Comparison of ENCODE assay signal across 1 cellular context in genomic region chr1:34865981-34866761, GRCh38.
TF ChIP-seq lines count a peak whose summit lies in the region.

No MANE protein-coding gene starts in this region.

TF ChIP-seq in HepG2, 621 proteins besides CTCF, POLR2A, EP300 and RAD21 (continued from another document and continues in another):
- TF ChIP-seq ZNF280B (CRISPR knock-in tag; IDR thresholded peaks at IDR 0.05; ENCODE audit: borderline replicate concordance) (no peak), ZNF597 (CRISPR knock-in tag; IDR thresholded peaks at IDR 0.05) (no peak), MTA1 (CRISPR knock-in tag; IDR thresholded peaks at IDR 0.05; ENCODE audit: borderline replicate concordance) (no peak), ARNT2 (CRISPR knock-in tag; IDR thresholded peaks at IDR 0.05; ENCODE audit: low read depth) (no peak), EZH2 (conservative IDR thresholded peaks at IDR 0.05; ENCODE audit: low read depth, low read length) (no peak; the same call in 1 of the 2 replicates), ZNF263 (CRISPR knock-in tag; IDR thresholded peaks at IDR 0.05) (0 out of 2 replicates have a peak, but pooled peaks have one; percentile 27), ARNTL (CRISPR knock-in tag; IDR thresholded peaks at IDR 0.05) (no peak), E2F1 (CRISPR knock-in tag; IDR thresholded peaks at IDR 0.05) (no peak), ZUFSP (CRISPR knock-in tag; IDR thresholded peaks at IDR 0.05; ENCODE audit: borderline replicate concordance) (no peak), UBTF (CRISPR knock-in tag; IDR thresholded peaks at IDR 0.05) (peak; percentile 50; the same call in 1 of the 2 replicates), TBX2 (CRISPR knock-in tag; IDR thresholded peaks at IDR 0.05; ENCODE audit: borderline replicate concordance) (no peak), JUND (CRISPR knock-in tag; IDR thresholded peaks at IDR 0.05) (no peak), ZNF776 (CRISPR knock-in tag; IDR thresholded peaks at IDR 0.05) (no peak), ASH2L (IDR thresholded peaks at IDR 0.05; ENCODE audit: insufficient read length, low read depth, low read length) (no peak), ZNF777 (CRISPR knock-in tag; IDR thresholded peaks at IDR 0.05) (no peak), ZNF549 (CRISPR knock-in tag; IDR thresholded peaks at IDR 0.05) (no peak), ZNF678 (CRISPR knock-in tag; IDR thresholded peaks at IDR 0.05) (no peak), PHF8 (CRISPR knock-in tag; IDR thresholded peaks at IDR 0.05) (peak; percentile 51), ZIK1 (CRISPR knock-in tag; IDR thresholded peaks at IDR 0.05; ENCODE audit: borderline replicate concordance, low read depth) (no peak), ZNF605 (CRISPR knock-in tag; IDR thresholded peaks at IDR 0.05) (0 out of 2 replicates have a peak, but pooled peaks have one; percentile 34), RARG (CRISPR knock-in tag; IDR thresholded peaks at IDR 0.05; ENCODE audit: low read depth) (no peak), ZNF207 (IDR thresholded peaks at IDR 0.05; ENCODE audit: borderline replicate concordance) (no peak), ZBED4 (CRISPR knock-in tag; IDR thresholded peaks at IDR 0.05; ENCODE audit: borderline replicate concordance) (peak; percentile 72; the same call in 1 of the 2 replicates), ATF2 (CRISPR knock-in tag; IDR thresholded peaks at IDR 0.05) (no peak), ZNF382 (CRISPR knock-in tag; IDR thresholded peaks at IDR 0.05; ENCODE audit: borderline replicate concordance) (no peak), ZNF326 (CRISPR knock-in tag; IDR thresholded peaks at IDR 0.05; ENCODE audit: borderline replicate concordance) (no peak), CBX2 (IDR thresholded peaks at IDR 0.05; ENCODE audit: low read depth, low read length) (no peak), CBX2 (CRISPR knock-in tag; IDR thresholded peaks at IDR 0.05; ENCODE audit: low read depth) (no peak), ZNF138 (CRISPR knock-in tag; IDR thresholded peaks at IDR 0.05; ENCODE audit: low read depth) (no peak), HNRNPLL (IDR thresholded peaks at IDR 0.05; ENCODE audit: low read depth, low read length, poor library complexity, severe bottlenecking) (peak; percentile 46), DMAP1 (CRISPR knock-in tag; IDR thresholded peaks at IDR 0.05) (peak; percentile 56; the same call in 1 of the 2 replicates), PAWR (CRISPR knock-in tag; IDR thresholded peaks at IDR 0.05; ENCODE audit: borderline replicate concordance) (no peak), KLF16 (CRISPR knock-in tag; IDR thresholded peaks at IDR 0.05) (no peak), ZNF496 (CRISPR knock-in tag; IDR thresholded peaks at IDR 0.05; ENCODE audit: insufficient replicate concordance) (no peak), ZFP36L2 (CRISPR knock-in tag; IDR thresholded peaks at IDR 0.05) (no peak), ETV6 (CRISPR knock-in tag; conservative IDR thresholded peaks at IDR 0.05) (no peak), ZNF225 (CRISPR knock-in tag; IDR thresholded peaks at IDR 0.05) (no peak), ARID5B (CRISPR knock-in tag; IDR thresholded peaks at IDR 0.05) (peak; percentile 51; the same call in 1 of the 2 replicates), HDAC6 (IDR thresholded peaks at IDR 0.05; ENCODE audit: low read depth, low read length) (no peak), ZFYVE20 (CRISPR knock-in tag; IDR thresholded peaks at IDR 0.05; ENCODE audit: borderline replicate concordance, low read depth) (no peak), ZNF276 (CRISPR knock-in tag; IDR thresholded peaks at IDR 0.05; ENCODE audit: low read depth) (no peak), NRL (CRISPR knock-in tag; IDR thresholded peaks at IDR 0.05; ENCODE audit: borderline replicate concordance) (no peak), ZNF546 (CRISPR knock-in tag; conservative IDR thresholded peaks at IDR 0.05) (no peak)
